In genomic region chr12:111359231-111359913, GRCh38 we compare ENCODE assay signal across 11 cellular contexts. TPM values are rescaled to one million over a fixed set of nuclear protein-coding genes. Genes with fewer than 3 reads are reported as not detected.
A peak's percentile ranks its signal among the peaks of the same experiment; 100 is the strongest.
DNase-seq lines count a peak whose midpoint lies in the region; ATAC-seq and TF ChIP-seq lines count a peak whose summit lies in the region.
"Had no signal": no experiment of that assay in that cellular context is flagged by ENCODE, and none has a peak within 500 bp of the region (broad histone marks: within the 10 kb centered on the region; RNA-seq: fewer than 3 reads in every experiment).

No MANE protein-coding gene starts in this region.

- H3K36me3 Mint-ChIP-seq in activated T-helper 2 cell treated with anti-CD3 and anti-CD28 coated beads, Interferon-gamma antibody, Interleukin-2, Interleukin-4, amounts not matched to agents 10 μg/mL and 5 μg/mL and 100 μg/mL, durations not matched to agents 14 hours and 24 hours and 36 hours (ENCODE audit: low read depth): no peaks in the 10 kb centered on the region

- peaks cover 17% of the 10 kb centered on the region for H3K4me1 Mint-ChIP-seq in activated T-helper 2 cell treated with anti-CD3 and anti-CD28 coated beads, Interferon-gamma antibody, Interleukin-2, Interleukin-4, amounts not matched to agents 10 μg/mL and 5 μg/mL and 100 μg/mL, durations not matched to agents 14 hours and 24 hours and 36 hours (ENCODE audit: low read depth)

- H3K27me3 ChIP-seq in brain microvascular endothelial cell (replicated peaks): no peaks in the 10 kb centered on the region

- H3K4me3 ChIP-seq in brain microvascular endothelial cell (ENCODE audit: low read depth, low read length): no peak overlapping the region

- no peaks in the 10 kb centered on the region for H3K9me3 Mint-ChIP-seq in activated T-helper 2 cell treated with anti-CD3 and anti-CD28 coated beads, Interferon-gamma antibody, Interleukin-2, Interleukin-4, amounts not matched to agents 10 μg/mL and 5 μg/mL and 100 μg/mL, durations not matched to agents 14 hours and 24 hours and 36 hours

- ATAC-seq in Right ventricle myocardium inferior (no peak), GM21381 (IDR thresholded peaks at IDR 0.05; ENCODE audit: unreplicated experiment) (no peak)

- intact Hi-C loops in activated T-helper 2 cell treated with anti-CD3 and anti-CD28 coated beads, Interferon-gamma antibody, Interleukin-2, Interleukin-4, amounts not matched to agents 10 μg/mL and 5 μg/mL and 100 μg/mL, durations not matched to agents 14 hours and 24 hours and 36 hours (cut with micrococcal nuclease): no loop called here
- intact Hi-C loops in Right ventricle myocardium inferior (cut with DNase I): no loop called here

- no peak for TF ChIP-seq CTCF in brain microvascular endothelial cell (IDR thresholded peaks at IDR 0.05; ENCODE audit: low read depth, low read length, missing control alignments)

- in situ Hi-C loops in brain microvascular endothelial cell (cut with HindIII; ENCODE audit: low pct_ligation_motif_present, low sequenced_read_pairs): no loop called here

- peaks cover 8% of the 10 kb centered on the region for H3K27me3 Mint-ChIP-seq in activated T-helper 2 cell treated with anti-CD3 and anti-CD28 coated beads, Interferon-gamma antibody, Interleukin-2, Interleukin-4, amounts not matched to agents 10 μg/mL and 5 μg/mL and 100 μg/mL, durations not matched to agents 14 hours and 24 hours and 36 hours (ENCODE audit: low read depth)

- peak; percentile 36 for DNase-seq in EH (ENCODE audit: low read depth)
- peak; percentile 23 for DNase-seq in RPMI8226
- DNase-seq in activated T-helper 2 cell treated with anti-CD3 and anti-CD28 coated beads, Interferon-gamma antibody, Interleukin-2, Interleukin-4, amounts not matched to agents 10 μg/mL and 5 μg/mL and 100 μg/mL, durations not matched to agents 14 hours and 24 hours and 36 hours (ENCODE audit: low spot score): peak; percentile 24
- DNase-seq in stimulated activated CD4-positive, alpha-beta T cell treated with anti-CD3 and anti-CD28 coated beads, Interleukin-15, amount 100 ng/mL, for 24 hours: peak; percentile 73
- DNase-seq in brain microvascular endothelial cell: no peak
- DNase-seq in Right ventricle myocardium inferior (ENCODE audit: missing footprints): no peak
- no peak for DNase-seq in cortex of kidney (lab: John Stamatoyannopoulos, UW)
- DNase-seq: activated gamma-delta T cell treated with Interleukin-2 at 50 U/mL for 16 hours, NCI-H2081 treated with DMSO at 0.1 percent for 48 hours, Right ventricle myocardium superior had no signal

- no peak overlapping the region for H3K27ac ChIP-seq in brain microvascular endothelial cell

- peak overlapping the region; percentile 23 for H3K4me3 Mint-ChIP-seq in activated T-helper 2 cell treated with anti-CD3 and anti-CD28 coated beads, Interferon-gamma antibody, Interleukin-2, Interleukin-4, amounts not matched to agents 10 μg/mL and 5 μg/mL and 100 μg/mL, durations not matched to agents 14 hours and 24 hours and 36 hours (ENCODE audit: low read depth)

- peak overlapping the region; percentile 73 for H3K27ac Mint-ChIP-seq in activated T-helper 2 cell treated with anti-CD3 and anti-CD28 coated beads, Interferon-gamma antibody, Interleukin-2, Interleukin-4, amounts not matched to agents 10 μg/mL and 5 μg/mL and 100 μg/mL, durations not matched to agents 14 hours and 24 hours and 36 hours

- peaks cover 10% of the 10 kb centered on the region for H3K36me3 ChIP-seq in brain microvascular endothelial cell (replicated peaks)

RNA-seq across cellular contexts. Expression of gene PHETA1, which starts 9.5 kb away (rescaled TPM):
- total RNA-seq in activated T-helper 2 cell treated with anti-CD3 and anti-CD28 coated beads, Interferon-gamma antibody, Interleukin-2, Interleukin-4, amounts not matched to agents 10 μg/mL and 5 μg/mL and 100 μg/mL, durations not matched to agents 14 hours and 24 hours and 36 hours: 3.9 and 4.3 TPM in 2 replicates
- 37.4 TPM for total RNA-seq in Right ventricle myocardium inferior

RNA-seq across cellular contexts. Expression of gene SH2B3, which starts 46.4 kb away (rescaled TPM):
- total RNA-seq in activated T-helper 2 cell treated with anti-CD3 and anti-CD28 coated beads, Interferon-gamma antibody, Interleukin-2, Interleukin-4, amounts not matched to agents 10 μg/mL and 5 μg/mL and 100 μg/mL, durations not matched to agents 14 hours and 24 hours and 36 hours: 48.3 and 50.9 TPM in 2 replicates
- 43.7 TPM for total RNA-seq in Right ventricle myocardium inferior

Comparison
In these comparisons a context has a peak if more than half of its experiments do, and no peak if none do; other contexts are left out.
1. DNase-seq: peak in EH (single experiment), RPMI8226 (single experiment), activated T-helper 2 cell treated with anti-CD3 and anti-CD28 coated beads, Interferon-gamma antibody, Interleukin-2, Interleukin-4, amounts not matched to agents 10 μg/mL and 5 μg/mL and 100 μg/mL, durations not matched to agents 14 hours and 24 hours and 36 hours (single experiment) and stimulated activated CD4-positive, alpha-beta T cell treated with anti-CD3 and anti-CD28 coated beads, Interleukin-15, amount 100 ng/mL, for 24 hours (single experiment); none in brain microvascular endothelial cell (single experiment), Right ventricle myocardium inferior (single experiment) and cortex of kidney (single experiment).